In the genomic region with DNA sequence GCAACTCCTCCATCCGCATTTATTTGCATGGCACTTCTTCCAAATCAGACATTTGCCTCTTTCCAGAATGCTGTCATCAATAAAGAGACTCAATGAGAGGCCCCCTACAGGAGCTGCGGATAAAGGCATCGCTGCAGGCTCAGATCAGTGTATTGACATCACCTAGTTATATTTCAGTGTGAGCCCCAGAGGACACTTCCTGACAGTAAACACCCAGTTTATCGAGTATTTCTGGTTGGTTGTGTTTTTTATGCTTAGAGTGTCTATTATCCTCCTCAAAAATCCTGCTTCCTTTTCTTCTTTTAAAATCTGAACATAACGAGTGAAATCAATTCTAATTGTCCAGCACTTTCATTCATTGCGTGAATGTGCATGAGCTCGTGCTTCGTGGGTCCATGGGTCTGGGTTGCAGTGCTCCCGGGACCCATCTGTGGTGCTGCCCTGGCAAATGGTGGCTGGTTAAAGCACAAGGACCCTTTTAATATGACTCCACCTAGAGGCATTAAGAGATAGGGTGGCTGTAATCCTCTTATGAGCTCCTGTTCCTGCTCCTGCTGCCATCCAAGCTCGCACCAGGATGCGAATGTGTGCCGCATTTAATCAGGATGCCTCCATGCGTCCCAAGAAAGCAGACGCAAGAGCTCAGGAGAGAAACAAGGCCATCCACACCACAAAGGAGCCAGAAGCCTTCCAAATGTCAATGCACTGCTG, we compare ENCODE assay signal across 10 cellular contexts. TPM values are rescaled to one million over a fixed set of nuclear protein-coding genes. Genes with fewer than 3 reads are reported as not detected.
DNase-seq lines count a peak whose midpoint lies in the region; ATAC-seq, FAIRE-seq and TF ChIP-seq lines count a peak whose summit lies in the region.
"Had no signal": no experiment of that assay in that cellular context is flagged by ENCODE, and none has a peak within 500 bp of the region (broad histone marks: within the 10 kb centered on the region; RNA-seq: fewer than 3 reads in every experiment).

No MANE protein-coding gene starts in this region.

- no peak overlapping the region for H3K27ac ChIP-seq in HepG2 (ENCODE audit: extremely low read length, insufficient read depth, low read length)
- no peak overlapping the region for H3K27ac ChIP-seq in right lobe of liver
- H3K27ac ChIP-seq: RWPE1 had no signal

- peak; percentile 39; the same call in 1 of the 3 replicates for ATAC-seq in HepG2
- ATAC-seq in right lobe of liver, result no peak
- no peak for ATAC-seq in HG03457 (IDR thresholded peaks at IDR 0.05; ENCODE audit: unreplicated experiment)

- DNase-seq in HepG2 (ENCODE audit: low spot score) (no peak), right lobe of liver (no peak), NCI-H82 (lab: John Stamatoyannopoulos, UW) (peak; percentile 98), fibroblast of villous mesenchyme (ENCODE audit: low read depth) (no peak), middle frontal gyrus (ENCODE audit: extremely low spot score, low spot score) (no peak), hepatic stellate cell (ENCODE audit: low spot score) (no peak), amniotic stem cell (lab: John Stamatoyannopoulos, UW) (no peak)

- TF ChIP-seq POLR2A in HepG2 (IDR thresholded peaks at IDR 0.05; ENCODE audit: insufficient read depth in 1 of 2, low read depth in 2 of 2, low read length in 2 of 2) (no peak), right lobe of liver (IDR thresholded peaks at IDR 0.05) (no peak)

- H3K27me3 ChIP-seq in HepG2 (ENCODE audit: control insufficient read depth in 1 of 2, insufficient read depth in 2 of 2, low read length in 2 of 2) (no peaks in the 10 kb centered on the region), right lobe of liver (no peaks in the 10 kb centered on the region)

- TF ChIP-seq RAD21 in HepG2 (CRISPR knock-in tag; IDR thresholded peaks at IDR 0.05), result no peak

- intact Hi-C loops in HepG2 (cut with micrococcal nuclease; ENCODE audit: unreplicated experiment) (no loop called here), right lobe of liver (cut with DNase I) (no loop called here)

- POLR2A ChIA-PET in HepG2 (lab: Yijun Ruan, JAX), result no interaction called here

- CTCF ChIA-PET in HepG2 (lab: Yijun Ruan, JAX; ENCODE audit: low intra/inter-chr PET ratio, low total read pairs), result no interaction called here

- H3K4me3 ChIP-seq in HepG2 (replicated peaks in 1 of 3; ENCODE audit: insufficient read depth in 1 of 3, low read depth in 2 of 3, low read length in 3 of 3), result no peak overlapping the region
- no peak overlapping the region for H3K4me3 ChIP-seq in right lobe of liver
- H3K4me3 ChIP-seq in fibroblast of villous mesenchyme (ENCODE audit: low read depth, low read length), result no peak overlapping the region
- H3K4me3 ChIP-seq: lung had no signal

- no TSS peak for BruUV-seq in HepG2 (replicated peaks; lab: Mats Ljungman, UMichigan)

- no peak overlapping the region for H3K4me2 ChIP-seq in HepG2 (ENCODE audit: low read depth, low read length)

- no peaks in the 10 kb centered on the region for H3K79me2 ChIP-seq in HepG2 (ENCODE audit: insufficient read depth, low read length)

- no peak for FAIRE-seq in HepG2 (lab: Jason Lieb, UNC)

- H3K36me3 ChIP-seq in HepG2 (replicated peaks in 1 of 2; ENCODE audit: control insufficient read depth in 1 of 2, insufficient read depth in 2 of 2, low read length in 2 of 2) (no peaks in the 10 kb centered on the region), right lobe of liver (no peaks in the 10 kb centered on the region)

- WGBS in HepG2 (ENCODE audit: low lambda C conversion rate), result 81% methylated on average over 14 of the region's 14 CpGs
- WGBS in right lobe of liver (ENCODE audit: insufficient coverage, low coverage, low lambda C conversion rate, missing lambda C conversion rate), result 66% methylated on average over 8 of the region's 14 CpGs

- TF ChIP-seq EP300 in HepG2 (IDR thresholded peaks at IDR 0.05; ENCODE audit: low read depth in 2 of 2, low read length in 2 of 2) (no peak), HepG2 (CRISPR knock-in tag; IDR thresholded peaks at IDR 0.05; ENCODE audit: borderline replicate concordance) (no peak)

- TF ChIP-seq CTCF in HepG2 (CRISPR knock-in tag; IDR thresholded peaks at IDR 0.05) (0 out of 2 replicates have a peak, but pooled peaks have one; percentile 10), right lobe of liver (IDR thresholded peaks at IDR 0.05) (no peak), fibroblast of villous mesenchyme (IDR thresholded peaks at IDR 0.05; ENCODE audit: insufficient read depth, low read depth, low read length) (peak; percentile 41)

- H2AFZ ChIP-seq in HepG2 (ENCODE audit: low read length), result no peak overlapping the region

- H3K9me3 ChIP-seq in HepG2 (ENCODE audit: low read length), result no peaks in the 10 kb centered on the region
- H3K9me3 ChIP-seq in right lobe of liver, result no peaks in the 10 kb centered on the region

- no peaks in the 10 kb centered on the region for H4K20me1 ChIP-seq in HepG2 (ENCODE audit: insufficient read depth, low read length)

- H3K4me1 ChIP-seq in HepG2 (ENCODE audit: insufficient read depth, low read length) (peaks cover 26% of the 10 kb centered on the region), right lobe of liver (peaks cover 0 to 14% (median 4%) of the 10 kb centered on the region in 4 donors)

- in situ Hi-C loops in HepG2 (cut with HindIII; ENCODE audit: extremely low pct_ligation_motif_present, low pct_unique_long_range_greater_than_20kb), result no loop called here

- H3K9ac ChIP-seq in HepG2 (ENCODE audit: insufficient read depth, low read depth, low read length), result no peak overlapping the region

TF ChIP-seq in HepG2, 621 proteins besides CTCF, POLR2A, EP300 and RAD21 (continues in another document):
- no peak for TF ChIP-seq ZIK1 (CRISPR knock-in tag; IDR thresholded peaks at IDR 0.05; ENCODE audit: borderline replicate concordance, low read depth)
- no peak for TF ChIP-seq KLF6 (CRISPR knock-in tag; IDR thresholded peaks at IDR 0.05)
- TF ChIP-seq MTF1 (CRISPR knock-in tag; IDR thresholded peaks at IDR 0.05), result no peak
- no peak for TF ChIP-seq NFYC (CRISPR knock-in tag; IDR thresholded peaks at IDR 0.05)
- TF ChIP-seq ZSCAN21 (CRISPR knock-in tag; IDR thresholded peaks at IDR 0.05; ENCODE audit: borderline replicate concordance), result no peak
- TF ChIP-seq ZNF567 (CRISPR knock-in tag; IDR thresholded peaks at IDR 0.05; ENCODE audit: borderline replicate concordance), result no peak
- TF ChIP-seq ZNF672 (CRISPR knock-in tag; IDR thresholded peaks at IDR 0.05), result no peak
- no peak for TF ChIP-seq ZNF766 (CRISPR knock-in tag; IDR thresholded peaks at IDR 0.05; ENCODE audit: borderline replicate concordance)
- TF ChIP-seq, protein P1, sequence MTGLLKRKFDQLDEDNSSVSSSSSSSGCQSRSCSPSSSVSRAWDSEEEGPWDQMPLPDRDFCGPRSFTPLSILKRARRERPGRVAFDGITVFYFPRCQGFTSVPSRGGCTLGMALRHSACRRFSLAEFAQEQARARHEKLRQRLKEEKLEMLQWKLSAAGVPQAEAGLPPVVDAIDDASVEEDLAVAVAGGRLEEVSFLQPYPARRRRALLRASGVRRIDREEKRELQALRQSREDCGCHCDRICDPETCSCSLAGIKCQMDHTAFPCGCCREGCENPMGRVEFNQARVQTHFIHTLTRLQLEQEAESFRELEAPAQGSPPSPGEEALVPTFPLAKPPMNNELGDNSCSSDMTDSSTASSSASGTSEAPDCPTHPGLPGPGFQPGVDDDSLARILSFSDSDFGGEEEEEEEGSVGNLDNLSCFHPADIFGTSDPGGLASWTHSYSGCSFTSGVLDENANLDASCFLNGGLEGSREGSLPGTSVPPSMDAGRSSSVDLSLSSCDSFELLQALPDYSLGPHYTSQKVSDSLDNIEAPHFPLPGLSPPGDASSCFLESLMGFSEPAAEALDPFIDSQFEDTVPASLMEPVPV (CRISPR knock-in tag; IDR thresholded peaks at IDR 0.05), result no peak
- TF ChIP-seq MAFF (IDR thresholded peaks at IDR 0.05; ENCODE audit: low read depth, low read length), result no peak
- TF ChIP-seq PCBP1 (IDR thresholded peaks at IDR 0.05; ENCODE audit: borderline replicate concordance, low read depth, low read length), result no peak
- no peak for TF ChIP-seq CREB1 (IDR thresholded peaks at IDR 0.05)
- TF ChIP-seq CREB1 (CRISPR knock-in tag; IDR thresholded peaks at IDR 0.05), result no peak
- TF ChIP-seq HMGA1 (CRISPR knock-in tag; conservative IDR thresholded peaks at IDR 0.05), result no peak

RNA-seq across cellular contexts. Expression of a gene that starts 38.9 kb away (rescaled TPM):
- total RNA-seq in HepG2 (2016; rRNA removed; fragmentation: Illumina TruSeq; extraction: Trizol) (0.60 and 1.4 TPM in 2 replicates), right lobe of liver (10 to 100 TPM in 3 of 6 experiments, 1 to 10 TPM in 3; 5.5 to 23.7 (median 8.6) TPM), fibroblast of villous mesenchyme (117 and 120 TPM in 2 replicates)
- total RNA-seq in HepG2 (2016; cell fraction: cytosol; rRNA removed; fragmentation: Illumina TruSeq; extraction: Trizol; ENCODE audit: low read depth), result under 0.01 and 0.20 TPM in 2 replicates
- 0.79 and 0.93 TPM in 2 replicates for total RNA-seq in HepG2 (2016; cell fraction: insoluble cytoplasmic fraction; rRNA removed; fragmentation: Illumina TruSeq; extraction: Trizol)
- total RNA-seq in HepG2 (2016; cell fraction: membrane; rRNA removed; fragmentation: Illumina TruSeq; extraction: Trizol), result 0.22 and 0.41 TPM in 2 replicates
- total RNA-seq in HepG2 (2016; cell fraction: nucleus; rRNA removed; fragmentation: Illumina TruSeq; extraction: Trizol), result 1.4 and 2.4 TPM in 2 replicates
- 0.65 and 1.4 TPM in 2 replicates for polyA plus RNA-seq in HepG2 (2011; rRNA removed)
- 0.32 and 0.37 TPM in 2 replicates for polyA plus RNA-seq in HepG2 (2011; cell fraction: cytosol; rRNA removed)
- 0.51 and 0.66 TPM in 2 replicates for polyA plus RNA-seq in HepG2 (2011; cell fraction: nucleus; rRNA removed)
- polyA plus RNA-seq in HepG2 (2012), result 0.54 and 3.3 TPM in 2 replicates
- polyA plus RNA-seq in HepG2 (2016; cell fraction: cytosol; fragmentation: Illumina TruSeq; extraction: Trizol; ENCODE audit: low read depth), result 0.12 and 0.16 TPM in 2 replicates
- 0.26 and 0.34 TPM in 2 replicates for polyA plus RNA-seq in HepG2 (2016; cell fraction: insoluble cytoplasmic fraction; fragmentation: Illumina TruSeq; extraction: Trizol; ENCODE audit: low read depth)
- polyA plus RNA-seq in HepG2 (2016; cell fraction: membrane; fragmentation: Illumina TruSeq; extraction: Trizol; ENCODE audit: low read depth), result 0.09 and 0.37 TPM in 2 replicates
- polyA plus RNA-seq in HepG2 (2016; cell fraction: nucleus; fragmentation: Illumina TruSeq; extraction: Trizol; ENCODE audit: insufficient read depth, low read depth), result 1.9 and 2.1 TPM in 2 replicates
- polyA minus RNA-seq in HepG2 (2011; rRNA and poly(A)+ RNA removed; ENCODE audit: low replicate concordance), result 1.3 and 6.5 TPM in 2 replicates
- polyA minus RNA-seq in HepG2 (2011; cell fraction: cytosol; rRNA and poly(A)+ RNA removed), result 0.49 and 0.88 TPM in 2 replicates
- polyA minus RNA-seq in HepG2 (2011; cell fraction: nucleus; rRNA and poly(A)+ RNA removed), result 1.4 and 1.7 TPM in 2 replicates

Comparison
In these comparisons a context has a peak if more than half of its experiments do, and no peak if none do; other contexts are left out.
1. CTCF ChIP-seq: peak in HepG2 (single experiment) and fibroblast of villous mesenchyme (single experiment); none in right lobe of liver (0 of 4).